In the genomic region with DNA sequence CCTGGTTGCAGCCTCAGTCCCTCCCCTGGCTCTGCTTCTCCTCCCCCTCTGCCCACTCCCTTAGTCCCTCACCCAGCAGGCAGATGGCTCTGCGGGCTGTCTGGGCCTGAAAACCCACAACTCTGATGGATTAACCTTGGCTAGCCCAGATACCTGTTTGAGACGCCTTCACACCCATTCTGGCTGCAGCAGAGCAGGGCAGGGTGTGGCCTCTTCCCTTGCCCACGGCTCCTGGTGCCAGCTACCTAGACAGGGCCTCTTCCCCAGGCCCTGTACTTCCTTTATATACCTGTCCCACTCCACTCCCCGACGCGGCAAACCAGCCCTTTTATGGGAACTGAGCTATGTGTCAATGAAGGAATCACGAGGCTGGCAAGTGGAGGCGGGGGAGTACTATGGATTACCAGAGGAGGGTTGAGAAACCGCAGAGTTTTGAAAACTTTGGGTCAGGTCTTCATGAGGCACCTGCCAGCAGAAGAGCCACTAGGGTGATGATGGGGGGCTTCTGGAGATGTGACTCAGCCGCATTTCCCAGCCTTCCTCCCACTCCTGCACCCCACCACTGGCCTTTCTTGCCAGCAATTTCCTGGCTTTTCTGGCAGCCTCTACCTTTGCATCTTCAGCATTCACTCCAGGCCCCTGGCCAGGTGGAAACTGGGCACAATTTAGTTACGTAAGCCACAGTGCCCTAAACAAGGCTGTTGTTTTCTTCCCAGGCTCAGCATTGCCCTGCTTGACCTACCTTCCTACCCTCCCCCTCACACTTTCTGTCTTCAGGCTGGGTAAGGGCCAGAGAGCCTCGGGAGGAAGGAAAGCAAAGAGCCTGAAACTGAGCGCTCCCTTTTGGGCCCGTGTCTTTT, we compare ENCODE assay signal across 1 cellular context.
TF ChIP-seq lines count a peak whose summit lies in the region.

A gene (minus strand): TSS at position 259 of the 860 bp plus-strand sequence. CDS start 81 bp downstream, at position 178.

TF ChIP-seq in HCT116, 20 proteins besides CTCF, POLR2A, EP300 and RAD21 (continued from another document):
- TF ChIP-seq, protein P1, sequence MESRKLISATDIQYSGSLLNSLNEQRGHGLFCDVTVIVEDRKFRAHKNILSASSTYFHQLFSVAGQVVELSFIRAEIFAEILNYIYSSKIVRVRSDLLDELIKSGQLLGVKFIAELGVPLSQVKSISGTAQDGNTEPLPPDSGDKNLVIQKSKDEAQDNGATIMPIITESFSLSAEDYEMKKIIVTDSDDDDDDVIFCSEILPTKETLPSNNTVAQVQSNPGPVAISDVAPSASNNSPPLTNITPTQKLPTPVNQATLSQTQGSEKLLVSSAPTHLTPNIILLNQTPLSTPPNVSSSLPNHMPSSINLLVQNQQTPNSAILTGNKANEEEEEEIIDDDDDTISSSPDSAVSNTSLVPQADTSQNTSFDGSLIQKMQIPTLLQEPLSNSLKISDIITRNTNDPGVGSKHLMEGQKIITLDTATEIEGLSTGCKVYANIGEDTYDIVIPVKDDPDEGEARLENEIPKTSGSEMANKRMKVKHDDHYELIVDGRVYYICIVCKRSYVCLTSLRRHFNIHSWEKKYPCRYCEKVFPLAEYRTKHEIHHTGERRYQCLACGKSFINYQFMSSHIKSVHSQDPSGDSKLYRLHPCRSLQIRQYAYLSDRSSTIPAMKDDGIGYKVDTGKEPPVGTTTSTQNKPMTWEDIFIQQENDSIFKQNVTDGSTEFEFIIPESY (IDR thresholded peaks at IDR 0.05; ENCODE audit: extremely low read depth, insufficient replicate concordance, low read length) = no peak
- TF ChIP-seq CBX3 (IDR thresholded peaks at IDR 0.05; ENCODE audit: low read depth) = no peak
